ENCODE assay signal across 1 cellular context in genomic region chr11:78290293-78291176, GRCh38.
TF ChIP-seq lines count a peak whose summit lies in the region.

No MANE protein-coding gene starts in this region.

TF ChIP-seq in HepG2, 621 proteins besides CTCF, POLR2A, EP300 and RAD21 (continued from another document and continues in another):
- TF ChIP-seq ZKSCAN5 (CRISPR knock-in tag; IDR thresholded peaks at IDR 0.05) (no peak), NRL (CRISPR knock-in tag; IDR thresholded peaks at IDR 0.05; ENCODE audit: borderline replicate concordance) (no peak), ATF1 (CRISPR knock-in tag; IDR thresholded peaks at IDR 0.05) (no peak), CCAR2 (optimal IDR thresholded peaks at IDR 0.05; ENCODE audit: low read depth, low read length) (no peak), TBL1XR1 (IDR thresholded peaks at IDR 0.05; ENCODE audit: borderline replicate concordance, low read length, partially characterized antibody) (peak; percentile 92), ZC3H4 (CRISPR knock-in tag; IDR thresholded peaks at IDR 0.05; ENCODE audit: borderline replicate concordance) (no peak), ZFP1 (CRISPR knock-in tag; IDR thresholded peaks at IDR 0.05) (peak; percentile 97), NCOA1 (CRISPR knock-in tag; IDR thresholded peaks at IDR 0.05) (peak; percentile 77; the same call in 1 of the 2 replicates), ZNF550 (CRISPR knock-in tag; IDR thresholded peaks at IDR 0.05; ENCODE audit: borderline replicate concordance) (no peak), ZNF713 (CRISPR knock-in tag; IDR thresholded peaks at IDR 0.05) (no peak), THAP9 (CRISPR knock-in tag; IDR thresholded peaks at IDR 0.05; ENCODE audit: borderline replicate concordance) (no peak), ZNF546 (CRISPR knock-in tag; conservative IDR thresholded peaks at IDR 0.05) (no peak), BCL6 (CRISPR knock-in tag; IDR thresholded peaks at IDR 0.05) (peak; percentile 97), ZNF138 (CRISPR knock-in tag; IDR thresholded peaks at IDR 0.05; ENCODE audit: low read depth) (no peak), ZNF510 (CRISPR knock-in tag; IDR thresholded peaks at IDR 0.05; ENCODE audit: low read depth) (no peak), ZNF207 (IDR thresholded peaks at IDR 0.05; ENCODE audit: borderline replicate concordance) (no peak), RNF2 (conservative IDR thresholded peaks at IDR 0.05; ENCODE audit: low read depth) (no peak), CBX1 (IDR thresholded peaks at IDR 0.05; ENCODE audit: low read depth) (peak; percentile 81), ZFYVE20 (CRISPR knock-in tag; IDR thresholded peaks at IDR 0.05; ENCODE audit: borderline replicate concordance, low read depth) (no peak), TEAD2 (CRISPR knock-in tag; IDR thresholded peaks at IDR 0.05) (no peak), ZNF816 (CRISPR knock-in tag; IDR thresholded peaks at IDR 0.05; ENCODE audit: borderline replicate concordance) (no peak; the same call in 1 of the 2 replicates), ZNF12 (CRISPR knock-in tag; IDR thresholded peaks at IDR 0.05) (peak; percentile 96), POGZ (CRISPR knock-in tag; IDR thresholded peaks at IDR 0.05) (peak; percentile 96), ZNF501 (CRISPR knock-in tag; IDR thresholded peaks at IDR 0.05) (no peak), ZNF34 (CRISPR knock-in tag; IDR thresholded peaks at IDR 0.05; ENCODE audit: borderline replicate concordance) (0 out of 2 replicates have a peak, but pooled peaks have one; percentile 52), TRAFD1 (CRISPR knock-in tag; IDR thresholded peaks at IDR 0.05; ENCODE audit: borderline replicate concordance) (no peak), SALL1 (CRISPR knock-in tag; IDR thresholded peaks at IDR 0.05) (peak; percentile 95; the same call in 1 of the 2 replicates), TMF1 (CRISPR knock-in tag; IDR thresholded peaks at IDR 0.05; ENCODE audit: low read depth) (no peak), ZNF251 (CRISPR knock-in tag; IDR thresholded peaks at IDR 0.05) (no peak), SRSF4 (IDR thresholded peaks at IDR 0.05; ENCODE audit: low read depth, low read length, poor library complexity, severe bottlenecking) (no peak), ZNF558 (CRISPR knock-in tag; IDR thresholded peaks at IDR 0.05; ENCODE audit: borderline replicate concordance) (no peak), ZNF451 (CRISPR knock-in tag; IDR thresholded peaks at IDR 0.05) (no peak), SP1 (IDR thresholded peaks at IDR 0.05) (no peak), SP1 (CRISPR knock-in tag; IDR thresholded peaks at IDR 0.05) (peak; percentile 51; the same call in 1 of the 2 replicates), NFKB2 (CRISPR knock-in tag; IDR thresholded peaks at IDR 0.05; ENCODE audit: borderline replicate concordance) (no peak), ZFP36 (IDR thresholded peaks at IDR 0.05; ENCODE audit: borderline replicate concordance, low read depth, low read length, partially characterized antibody) (no peak), NCOA5 (CRISPR knock-in tag; IDR thresholded peaks at IDR 0.05) (no peak), CBX2 (IDR thresholded peaks at IDR 0.05; ENCODE audit: low read depth, low read length) (no peak), CBX2 (CRISPR knock-in tag; IDR thresholded peaks at IDR 0.05; ENCODE audit: low read depth) (no peak), ZNF276 (CRISPR knock-in tag; IDR thresholded peaks at IDR 0.05; ENCODE audit: low read depth) (no peak), JUNB (CRISPR knock-in tag; IDR thresholded peaks at IDR 0.05; ENCODE audit: borderline replicate concordance) (peak; percentile 43; the same call in 1 of the 2 replicates), ZNF570 (CRISPR knock-in tag; IDR thresholded peaks at IDR 0.05; ENCODE audit: borderline replicate concordance) (no peak), RARG (CRISPR knock-in tag; IDR thresholded peaks at IDR 0.05; ENCODE audit: low read depth) (no peak), AGO1 (IDR thresholded peaks at IDR 0.05; ENCODE audit: low read depth, low read length, poor library complexity, severe bottlenecking) (no peak), XBP1 (CRISPR knock-in tag; IDR thresholded peaks at IDR 0.05) (no peak), MAFK (conservative IDR thresholded peaks at IDR 0.05 in 1 of 2, IDR thresholded peaks at IDR 0.05 in 1 of 2; ENCODE audit: low read length in 2 of 2) (no peak), MAFG (CRISPR knock-in tag; IDR thresholded peaks at IDR 0.05) (no peak)
- TF ChIP-seq, protein P1, sequence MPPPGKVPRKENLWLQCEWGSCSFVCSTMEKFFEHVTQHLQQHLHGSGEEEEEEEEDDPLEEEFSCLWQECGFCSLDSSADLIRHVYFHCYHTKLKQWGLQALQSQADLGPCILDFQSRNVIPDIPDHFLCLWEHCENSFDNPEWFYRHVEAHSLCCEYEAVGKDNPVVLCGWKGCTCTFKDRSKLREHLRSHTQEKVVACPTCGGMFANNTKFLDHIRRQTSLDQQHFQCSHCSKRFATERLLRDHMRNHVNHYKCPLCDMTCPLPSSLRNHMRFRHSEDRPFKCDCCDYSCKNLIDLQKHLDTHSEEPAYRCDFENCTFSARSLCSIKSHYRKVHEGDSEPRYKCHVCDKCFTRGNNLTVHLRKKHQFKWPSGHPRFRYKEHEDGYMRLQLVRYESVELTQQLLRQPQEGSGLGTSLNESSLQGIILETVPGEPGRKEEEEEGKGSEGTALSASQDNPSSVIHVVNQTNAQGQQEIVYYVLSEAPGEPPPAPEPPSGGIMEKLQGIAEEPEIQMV (CRISPR knock-in tag; IDR thresholded peaks at IDR 0.05; ENCODE audit: low read depth), result peak; percentile 74; the same call in 1 of the 2 replicates
- TF ChIP-seq, protein P2, sequence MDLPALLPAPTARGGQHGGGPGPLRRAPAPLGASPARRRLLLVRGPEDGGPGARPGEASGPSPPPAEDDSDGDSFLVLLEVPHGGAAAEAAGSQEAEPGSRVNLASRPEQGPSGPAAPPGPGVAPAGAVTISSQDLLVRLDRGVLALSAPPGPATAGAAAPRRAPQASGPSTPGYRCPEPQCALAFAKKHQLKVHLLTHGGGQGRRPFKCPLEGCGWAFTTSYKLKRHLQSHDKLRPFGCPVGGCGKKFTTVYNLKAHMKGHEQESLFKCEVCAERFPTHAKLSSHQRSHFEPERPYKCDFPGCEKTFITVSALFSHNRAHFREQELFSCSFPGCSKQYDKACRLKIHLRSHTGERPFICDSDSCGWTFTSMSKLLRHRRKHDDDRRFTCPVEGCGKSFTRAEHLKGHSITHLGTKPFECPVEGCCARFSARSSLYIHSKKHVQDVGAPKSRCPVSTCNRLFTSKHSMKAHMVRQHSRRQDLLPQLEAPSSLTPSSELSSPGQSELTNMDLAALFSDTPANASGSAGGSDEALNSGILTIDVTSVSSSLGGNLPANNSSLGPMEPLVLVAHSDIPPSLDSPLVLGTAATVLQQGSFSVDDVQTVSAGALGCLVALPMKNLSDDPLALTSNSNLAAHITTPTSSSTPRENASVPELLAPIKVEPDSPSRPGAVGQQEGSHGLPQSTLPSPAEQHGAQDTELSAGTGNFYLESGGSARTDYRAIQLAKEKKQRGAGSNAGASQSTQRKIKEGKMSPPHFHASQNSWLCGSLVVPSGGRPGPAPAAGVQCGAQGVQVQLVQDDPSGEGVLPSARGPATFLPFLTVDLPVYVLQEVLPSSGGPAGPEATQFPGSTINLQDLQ (CRISPR knock-in tag; IDR thresholded peaks at IDR 0.05), result no peak
- TF ChIP-seq, protein P3, sequence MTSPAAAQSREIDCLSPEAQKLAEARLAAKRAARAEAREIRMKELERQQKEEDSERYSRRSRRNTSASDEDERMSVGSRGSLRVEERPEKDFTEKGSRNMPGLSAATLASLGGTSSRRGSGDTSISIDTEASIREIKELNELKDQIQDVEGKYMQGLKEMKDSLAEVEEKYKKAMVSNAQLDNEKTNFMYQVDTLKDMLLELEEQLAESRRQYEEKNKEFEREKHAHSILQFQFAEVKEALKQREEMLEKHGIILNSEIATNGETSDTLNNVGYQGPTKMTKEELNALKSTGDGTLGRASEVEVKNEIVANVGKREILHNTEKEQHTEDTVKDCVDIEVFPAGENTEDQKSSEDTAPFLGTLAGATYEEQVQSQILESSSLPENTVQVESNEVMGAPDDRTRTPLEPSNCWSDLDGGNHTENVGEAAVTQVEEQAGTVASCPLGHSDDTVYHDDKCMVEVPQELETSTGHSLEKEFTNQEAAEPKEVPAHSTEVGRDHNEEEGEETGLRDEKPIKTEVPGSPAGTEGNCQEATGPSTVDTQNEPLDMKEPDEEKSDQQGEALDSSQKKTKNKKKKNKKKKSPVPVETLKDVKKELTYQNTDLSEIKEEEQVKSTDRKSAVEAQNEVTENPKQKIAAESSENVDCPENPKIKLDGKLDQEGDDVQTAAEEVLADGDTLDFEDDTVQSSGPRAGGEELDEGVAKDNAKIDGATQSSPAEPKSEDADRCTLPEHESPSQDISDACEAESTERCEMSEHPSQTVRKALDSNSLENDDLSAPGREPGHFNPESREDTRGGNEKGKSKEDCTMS (CRISPR knock-in tag; conservative IDR thresholded peaks at IDR 0.05), result no peak
- TF ChIP-seq, protein P4, sequence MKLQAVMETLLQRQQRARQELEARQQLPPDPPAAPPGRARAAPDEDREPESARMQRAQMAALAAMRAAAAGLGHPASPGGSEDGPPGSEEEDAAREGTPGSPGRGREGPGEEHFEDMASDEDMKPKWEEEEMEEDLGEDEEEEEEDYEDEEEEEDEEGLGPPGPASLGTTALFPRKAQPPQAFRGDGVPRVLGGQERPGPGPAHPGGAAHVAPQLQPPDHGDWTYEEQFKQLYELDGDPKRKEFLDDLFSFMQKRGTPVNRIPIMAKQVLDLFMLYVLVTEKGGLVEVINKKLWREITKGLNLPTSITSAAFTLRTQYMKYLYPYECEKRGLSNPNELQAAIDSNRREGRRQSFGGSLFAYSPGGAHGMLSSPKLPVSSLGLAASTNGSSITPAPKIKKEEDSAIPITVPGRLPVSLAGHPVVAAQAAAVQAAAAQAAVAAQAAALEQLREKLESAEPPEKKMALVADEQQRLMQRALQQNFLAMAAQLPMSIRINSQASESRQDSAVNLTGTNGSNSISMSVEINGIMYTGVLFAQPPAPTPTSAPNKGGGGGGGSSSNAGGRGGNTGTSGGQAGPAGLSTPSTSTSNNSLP (IDR thresholded peaks at IDR 0.05; ENCODE audit: low read depth, low read length), result peak; percentile 64; the same call in 1 of the 2 replicates
- TF ChIP-seq, protein P5, sequence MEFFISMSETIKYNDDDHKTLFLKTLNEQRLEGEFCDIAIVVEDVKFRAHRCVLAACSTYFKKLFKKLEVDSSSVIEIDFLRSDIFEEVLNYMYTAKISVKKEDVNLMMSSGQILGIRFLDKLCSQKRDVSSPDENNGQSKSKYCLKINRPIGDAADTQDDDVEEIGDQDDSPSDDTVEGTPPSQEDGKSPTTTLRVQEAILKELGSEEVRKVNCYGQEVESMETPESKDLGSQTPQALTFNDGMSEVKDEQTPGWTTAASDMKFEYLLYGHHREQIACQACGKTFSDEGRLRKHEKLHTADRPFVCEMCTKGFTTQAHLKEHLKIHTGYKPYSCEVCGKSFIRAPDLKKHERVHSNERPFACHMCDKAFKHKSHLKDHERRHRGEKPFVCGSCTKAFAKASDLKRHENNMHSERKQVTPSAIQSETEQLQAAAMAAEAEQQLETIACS (CRISPR knock-in tag; IDR thresholded peaks at IDR 0.05), result no peak
- TF ChIP-seq, protein P6, sequence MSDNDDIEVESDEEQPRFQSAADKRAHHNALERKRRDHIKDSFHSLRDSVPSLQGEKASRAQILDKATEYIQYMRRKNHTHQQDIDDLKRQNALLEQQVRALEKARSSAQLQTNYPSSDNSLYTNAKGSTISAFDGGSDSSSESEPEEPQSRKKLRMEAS (IDR thresholded peaks at IDR 0.05), result peak; percentile 76
